ENCODE assay signal across 24 cellular contexts in the genomic region with DNA sequence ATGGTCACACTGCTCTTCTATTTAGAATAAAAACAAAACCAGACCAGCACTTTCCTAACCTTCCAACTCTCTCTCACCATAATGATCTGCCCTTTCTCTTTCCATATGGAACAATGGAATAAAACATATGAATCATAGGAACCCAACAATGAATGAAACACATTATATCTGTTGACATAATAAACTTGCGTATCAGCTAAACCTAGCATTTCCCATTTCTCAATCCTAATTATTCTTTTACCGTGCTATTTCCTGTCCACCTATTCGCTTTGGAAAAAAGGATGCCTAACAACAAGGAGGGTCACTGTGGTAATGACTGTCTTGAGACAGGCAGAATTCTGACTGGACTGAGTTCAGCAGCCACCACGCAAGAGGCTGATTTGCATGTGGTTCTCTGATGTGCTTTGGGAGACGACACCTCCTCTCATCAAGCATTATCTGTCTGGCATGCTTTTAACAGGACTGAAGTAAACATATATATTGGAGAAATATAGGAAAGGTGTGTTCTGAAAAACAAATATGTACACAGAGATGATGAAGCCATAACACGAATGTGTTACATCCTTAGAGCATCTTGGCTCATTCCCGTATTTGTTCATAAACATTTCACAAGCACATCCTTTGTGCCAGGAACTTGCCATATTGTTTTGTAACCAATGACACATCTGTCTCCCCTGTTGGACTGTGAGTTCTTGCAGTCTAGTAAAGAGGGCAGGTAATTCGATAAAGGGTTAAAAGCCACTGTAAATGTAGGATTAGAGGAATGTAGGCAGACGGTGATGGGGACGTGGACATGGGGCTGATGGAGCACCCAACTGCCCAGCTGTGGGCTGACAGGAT.
A peak's percentile ranks its signal among the peaks of the same experiment; 100 is the strongest.
DNase-seq lines count a peak whose midpoint lies in the region; ATAC-seq and TF ChIP-seq lines count a peak whose summit lies in the region.
"Had no signal": no experiment of that assay in that cellular context is flagged by ENCODE, and none has a peak within 500 bp of the region (broad histone marks: within the 10 kb centered on the region; RNA-seq: fewer than 3 reads in every experiment).

No MANE protein-coding gene starts in this region.

- H3K4me3 Mint-ChIP-seq in GM23338: no peak overlapping the region
- H3K4me3 Mint-ChIP-seq: activated CD4-positive, alpha-beta T cell treated with anti-CD3 and anti-CD28 coated beads, Interleukin-2, amount 10 ng/mL, durations not matched to agents 7 days and 5 days; dendritic cell treated with granulocyte-macrophage colony-stimulating factor and Interleukin-4, amounts not matched to agents 40 ng/mL and 50 ng/mL, for 4 days; neural crest cell had no signal

- no peak overlapping the region for H3K4me2 ChIP-seq in GM23338

- peak overlapping the region; percentile 45 for H3K27ac ChIP-seq in 22Rv1
- H3K27ac ChIP-seq in GM23338 (ENCODE audit: low read depth): no peak overlapping the region
- H3K27ac ChIP-seq: prostate gland, tibial artery had no signal

- DNase-seq in GM23338 (ENCODE audit: low spot score) (no peak), cardiac fibroblast (ENCODE audit: low read depth in 2 of 2) (peak; percentile 63 to 88), iris pigment epithelial cell (ENCODE audit: low read depth) (peak; percentile 22), NCI-H510A (lab: John Stamatoyannopoulos, UW) (no peak), A172 (ENCODE audit: low spot score) (no peak), HT-29 (ENCODE audit: low spot score) (no peak), NCI-H524 treated with DMSO at 0.1 percent for 48 hours (lab: John Stamatoyannopoulos, UW) (no peak)
- DNase-seq: activated CD4-positive, alpha-beta T cell treated with anti-CD3 and anti-CD28 coated beads, Interleukin-2, amount 10 ng/mL, durations not matched to agents 7 days and 5 days; DMS153; left colon; NCI-H1048; NCI-H2081; NCI-H446; Right ventricle myocardium superior; small intestine; stimulated activated CD4-positive, alpha-beta T cell treated with anti-CD3 and anti-CD28 coated beads, Interleukin-4, amount 100 ng/mL, for 1 hour; stimulated activated naive CD8-positive, alpha-beta T cell treated with anti-CD3 and anti-CD28 coated beads, Interleukin-15, Interleukin-2, amounts not matched to agents 100 U/mL and 50 U/mL, for 24 hours; tibial artery had no signal

- no peak overlapping the region for H3K27ac Mint-ChIP-seq in GM23338
- H3K27ac Mint-ChIP-seq: activated CD4-positive, alpha-beta T cell treated with anti-CD3 and anti-CD28 coated beads, Interleukin-2, amount 10 ng/mL, durations not matched to agents 7 days and 5 days; dendritic cell treated with granulocyte-macrophage colony-stimulating factor and Interleukin-4, amounts not matched to agents 40 ng/mL and 50 ng/mL, for 4 days had no signal

- H3K4me1 ChIP-seq in GM23338 (ENCODE audit: insufficient read depth): no peaks in the 10 kb centered on the region
- H3K4me1 ChIP-seq: breast epithelium, prostate gland, tibial artery had no signal

- no peaks in the 10 kb centered on the region; the same call in 1 of the 3 replicates for H3K4me1 Mint-ChIP-seq in GM23338
- H3K4me1 Mint-ChIP-seq: activated CD4-positive, alpha-beta T cell treated with anti-CD3 and anti-CD28 coated beads, Interleukin-2, amount 10 ng/mL, durations not matched to agents 7 days and 5 days had no signal

- no peaks in the 10 kb centered on the region for H3K27me3 ChIP-seq in GM23338 (ENCODE audit: insufficient read depth)
- H3K27me3 ChIP-seq: breast epithelium, tibial artery had no signal

- H3K9me3 Mint-ChIP-seq in GM23338: no peaks in the 10 kb centered on the region
- H3K9me3 Mint-ChIP-seq: activated CD4-positive, alpha-beta T cell treated with anti-CD3 and anti-CD28 coated beads, Interleukin-2, amount 10 ng/mL, durations not matched to agents 7 days and 5 days; dendritic cell treated with granulocyte-macrophage colony-stimulating factor and Interleukin-4, amounts not matched to agents 40 ng/mL and 50 ng/mL, for 4 days; neural crest cell had no signal

- H3F3A ChIP-seq in GM23338 (replicated peaks; ENCODE audit: low read depth): no peaks in the 10 kb centered on the region

- no peaks in the 10 kb centered on the region for H3K9me2 ChIP-seq in GM23338 (ENCODE audit: insufficient read depth)

- ATAC-seq in GM23338: no peak
- ATAC-seq: GM12878; left colon; stimulated activated naive CD8-positive, alpha-beta T cell treated with anti-CD3 and anti-CD28 coated beads, Interleukin-15, Interleukin-2, amounts not matched to agents 100 U/mL and 50 U/mL, for 24 hours had no signal

- H2AFZ ChIP-seq in GM23338: 0 out of 2 replicates have a peak overlapping the region, but pooled peaks have one; percentile 14

- no peaks in the 10 kb centered on the region for H3K36me3 ChIP-seq in GM23338 (ENCODE audit: insufficient read depth)
- H3K36me3 ChIP-seq: breast epithelium, prostate gland, tibial artery had no signal

- H3K4me3 ChIP-seq in GM23338 (no peak overlapping the region), cardiac fibroblast (replicated peaks in 1 of 2; ENCODE audit: low read depth in 2 of 2, low read length in 2 of 2) (no peak overlapping the region)
- H3K4me3 ChIP-seq: breast epithelium, GM12878, prostate gland, tibial artery had no signal

- TF ChIP-seq CTCF in 22Rv1 (IDR thresholded peaks at IDR 0.05): no peak
- TF ChIP-seq CTCF in GM23338 (conservative IDR thresholded peaks at IDR 0.05; ENCODE audit: low read depth in 2 of 2): no peak
- no peak for TF ChIP-seq CTCF in cardiac fibroblast (IDR thresholded peaks at IDR 0.05; ENCODE audit: low read depth, low read length)

- no peaks in the 10 kb centered on the region for H4K20me1 ChIP-seq in GM23338 (replicated peaks; ENCODE audit: insufficient read depth)

- H3K36me3 Mint-ChIP-seq in GM23338 (ENCODE audit: low read depth): no peaks in the 10 kb centered on the region

- no peaks in the 10 kb centered on the region for H3K79me2 ChIP-seq in GM23338 (replicated peaks; ENCODE audit: insufficient read depth)

- H3K27me3 Mint-ChIP-seq in GM23338 (ENCODE audit: insufficient read depth, low read depth, poor library complexity): peaks cover 1% of the 10 kb centered on the region

TF ChIP-seq in GM23338, 12 proteins besides CTCF, POLR2A, EP300 and RAD21:
- TF ChIP-seq STAT1 (IDR thresholded peaks at IDR 0.05; ENCODE audit: unreplicated experiment): no peak
- TF ChIP-seq, protein P1, sequence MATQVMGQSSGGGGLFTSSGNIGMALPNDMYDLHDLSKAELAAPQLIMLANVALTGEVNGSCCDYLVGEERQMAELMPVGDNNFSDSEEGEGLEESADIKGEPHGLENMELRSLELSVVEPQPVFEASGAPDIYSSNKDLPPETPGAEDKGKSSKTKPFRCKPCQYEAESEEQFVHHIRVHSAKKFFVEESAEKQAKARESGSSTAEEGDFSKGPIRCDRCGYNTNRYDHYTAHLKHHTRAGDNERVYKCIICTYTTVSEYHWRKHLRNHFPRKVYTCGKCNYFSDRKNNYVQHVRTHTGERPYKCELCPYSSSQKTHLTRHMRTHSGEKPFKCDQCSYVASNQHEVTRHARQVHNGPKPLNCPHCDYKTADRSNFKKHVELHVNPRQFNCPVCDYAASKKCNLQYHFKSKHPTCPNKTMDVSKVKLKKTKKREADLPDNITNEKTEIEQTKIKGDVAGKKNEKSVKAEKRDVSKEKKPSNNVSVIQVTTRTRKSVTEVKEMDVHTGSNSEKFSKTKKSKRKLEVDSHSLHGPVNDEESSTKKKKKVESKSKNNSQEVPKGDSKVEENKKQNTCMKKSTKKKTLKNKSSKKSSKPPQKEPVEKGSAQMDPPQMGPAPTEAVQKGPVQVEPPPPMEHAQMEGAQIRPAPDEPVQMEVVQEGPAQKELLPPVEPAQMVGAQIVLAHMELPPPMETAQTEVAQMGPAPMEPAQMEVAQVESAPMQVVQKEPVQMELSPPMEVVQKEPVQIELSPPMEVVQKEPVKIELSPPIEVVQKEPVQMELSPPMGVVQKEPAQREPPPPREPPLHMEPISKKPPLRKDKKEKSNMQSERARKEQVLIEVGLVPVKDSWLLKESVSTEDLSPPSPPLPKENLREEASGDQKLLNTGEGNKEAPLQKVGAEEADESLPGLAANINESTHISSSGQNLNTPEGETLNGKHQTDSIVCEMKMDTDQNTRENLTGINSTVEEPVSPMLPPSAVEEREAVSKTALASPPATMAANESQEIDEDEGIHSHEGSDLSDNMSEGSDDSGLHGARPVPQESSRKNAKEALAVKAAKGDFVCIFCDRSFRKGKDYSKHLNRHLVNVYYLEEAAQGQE (IDR thresholded peaks at IDR 0.05; ENCODE audit: unreplicated experiment): no peak
- TF ChIP-seq, protein P2, sequence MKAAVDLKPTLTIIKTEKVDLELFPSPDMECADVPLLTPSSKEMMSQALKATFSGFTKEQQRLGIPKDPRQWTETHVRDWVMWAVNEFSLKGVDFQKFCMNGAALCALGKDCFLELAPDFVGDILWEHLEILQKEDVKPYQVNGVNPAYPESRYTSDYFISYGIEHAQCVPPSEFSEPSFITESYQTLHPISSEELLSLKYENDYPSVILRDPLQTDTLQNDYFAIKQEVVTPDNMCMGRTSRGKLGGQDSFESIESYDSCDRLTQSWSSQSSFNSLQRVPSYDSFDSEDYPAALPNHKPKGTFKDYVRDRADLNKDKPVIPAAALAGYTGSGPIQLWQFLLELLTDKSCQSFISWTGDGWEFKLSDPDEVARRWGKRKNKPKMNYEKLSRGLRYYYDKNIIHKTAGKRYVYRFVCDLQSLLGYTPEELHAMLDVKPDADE (IDR thresholded peaks at IDR 0.05): no peak

Comparison
In these comparisons a context has a peak if more than half of its experiments do, and no peak if none do; other contexts are left out.
1. DNase-seq: peak in cardiac fibroblast (2 of 2) and iris pigment epithelial cell (single experiment); none in GM23338 (single experiment), NCI-H510A (single experiment), A172 (single experiment), HT-29 (single experiment) and NCI-H524 treated with DMSO at 0.1 percent for 48 hours (single experiment).